In genomic region chr20:63163171-63163570, GRCh38 we compare ENCODE assay signal across 22 cellular contexts. TPM values are rescaled to one million over a fixed set of nuclear protein-coding genes. Genes with fewer than 3 reads are reported as not detected.
A peak's percentile ranks its signal among the peaks of the same experiment; 100 is the strongest.
DNase-seq lines count a peak whose midpoint lies in the region; ATAC-seq, FAIRE-seq and TF ChIP-seq lines count a peak whose summit lies in the region.
"Had no signal": no experiment of that assay in that cellular context is flagged by ENCODE, and none has a peak within 500 bp of the region (broad histone marks: within the 10 kb centered on the region; RNA-seq: fewer than 3 reads in every experiment).

No MANE protein-coding gene starts in this region.

- peaks cover 34% of the 10 kb centered on the region for H3K4me1 Mint-ChIP-seq in neural progenitor cell
- H3K4me1 Mint-ChIP-seq in osteocyte (ENCODE audit: unreplicated experiment) = no peaks in the 10 kb centered on the region
- H3K4me1 Mint-ChIP-seq: IgD-negative memory B cell had no signal

- no peaks in the 10 kb centered on the region for H3K27me3 ChIP-seq in right cardiac atrium (ENCODE audit: control insufficient read depth, insufficient read depth)
- H3K27me3 ChIP-seq in H1 (replicated peaks in 1 of 4; ENCODE audit: control insufficient read depth in 3 of 4, extremely low read depth in 1 of 4, insufficient read depth in 3 of 4, low read length in 3 of 4) = no peaks in the 10 kb centered on the region
- no peaks in the 10 kb centered on the region for H3K27me3 ChIP-seq in neural progenitor cell

- no peak for ATAC-seq in right cardiac atrium
- ATAC-seq in SK-N-SH treated with all-trans-retinoic acid at 6 μM for 48 hours = no peak
- ATAC-seq: Panc1 had no signal

- H3K4me3 Mint-ChIP-seq in neural progenitor cell = peak overlapping the region; percentile 17
- H3K4me3 Mint-ChIP-seq in osteocyte (ENCODE audit: unreplicated experiment) = no peak overlapping the region
- H3K4me3 Mint-ChIP-seq: CD4-positive, alpha-beta T cell; GM23338; IgD-negative memory B cell had no signal

- H3K9me3 ChIP-seq in right cardiac atrium (ENCODE audit: control insufficient read depth, low read length) = no peaks in the 10 kb centered on the region
- no peaks in the 10 kb centered on the region for H3K9me3 ChIP-seq in H1 (ENCODE audit: insufficient read depth in 2 of 2, low read depth in 1 of 2, low read length in 1 of 2)
- H3K9me3 ChIP-seq in neural progenitor cell (ENCODE audit: low read depth) = no peaks in the 10 kb centered on the region
- H3K9me3 ChIP-seq: HAP-1, SK-N-SH had no signal

- CTCF ChIA-PET in H1 (lab: Charles Lee; ENCODE audit: partially characterized antibody) = interaction anchor here (1.0 to 2.6 kb wide), 7 partner anchors 10 to 107 kb away, joined by 3 to 9 read pairs (median 3); no protein-coding TSS in a partner anchor

- no peak overlapping the region for H2BK120ac ChIP-seq in H1 (replicated peaks; ENCODE audit: low read depth, low read length)

- intact Hi-C loops in right cardiac atrium (cut with DNase I) (no loop called here), cardiac septum (cut with DNase I) (no loop called here)

- H3K4ac ChIP-seq in H1 (replicated peaks; ENCODE audit: insufficient read length, low read depth, low read length) = no peak overlapping the region

- H3K36me3 Mint-ChIP-seq in neural progenitor cell = no peaks in the 10 kb centered on the region
- no peaks in the 10 kb centered on the region for H3K36me3 Mint-ChIP-seq in osteocyte (ENCODE audit: unreplicated experiment)

- H3K27ac ChIP-seq in right cardiac atrium (ENCODE audit: low read length) (no peak overlapping the region), H1 (ENCODE audit: low read depth, low read length) (no peak overlapping the region), neural progenitor cell (no peak overlapping the region)
- H3K27ac ChIP-seq: KMS-11, RWPE1 had no signal

- H3K79me2 ChIP-seq in H1 (ENCODE audit: control insufficient read depth in 1 of 2, insufficient read depth in 2 of 2, low read length in 2 of 2) = no peaks in the 10 kb centered on the region
- no peaks in the 10 kb centered on the region for H3K79me2 ChIP-seq in neural progenitor cell (ENCODE audit: low read depth)

- H3K9me3 Mint-ChIP-seq in neural progenitor cell (no peaks in the 10 kb centered on the region), osteocyte (ENCODE audit: unreplicated experiment) (no peaks in the 10 kb centered on the region)
- H3K9me3 Mint-ChIP-seq: CD4-positive, alpha-beta T cell; IgD-negative memory B cell had no signal

- no peak overlapping the region for H3K4me2 ChIP-seq in H1 (ENCODE audit: insufficient read depth in 1 of 2, low read depth in 2 of 2, low read length in 2 of 2)
- H3K4me2 ChIP-seq in neural progenitor cell = no peak overlapping the region
- H3K4me2 ChIP-seq: GM23338, KMS-11, SK-N-SH had no signal

- FAIRE-seq in H1 (lab: Jason Lieb, UNC) = no peak
- FAIRE-seq: G401.6 had no signal

- no peak overlapping the region for H3K56ac ChIP-seq in H1 (replicated peaks; ENCODE audit: insufficient read length, low read depth, low read length)

- H3K27ac Mint-ChIP-seq in neural progenitor cell (peak overlapping the region; percentile 64), osteocyte (ENCODE audit: unreplicated experiment) (no peak overlapping the region)
- H3K27ac Mint-ChIP-seq: CD4-positive, alpha-beta T cell; GM23338; IgD-negative memory B cell had no signal

- peaks cover 14% of the 10 kb centered on the region for H3K27me3 Mint-ChIP-seq in neural progenitor cell (ENCODE audit: insufficient read depth, low read depth)
- H3K27me3 Mint-ChIP-seq in osteocyte (ENCODE audit: unreplicated experiment) = peaks cover 15% of the 10 kb centered on the region

- H4K20me1 ChIP-seq in H1 (replicated peaks in 1 of 2; ENCODE audit: control insufficient read depth in 1 of 2, insufficient read depth in 2 of 2, low read length in 2 of 2) (no peaks in the 10 kb centered on the region), neural progenitor cell (ENCODE audit: low read depth) (no peaks in the 10 kb centered on the region)

- no peak overlapping the region for H3K14ac ChIP-seq in H1 (ENCODE audit: insufficient read length)

- POLR2A ChIA-PET in H1 (lab: Charles Lee; ENCODE audit: partially characterized antibody) = interaction anchor here (0.5 kb wide), 1 partner anchor 151 kb away, joined by 3 read pairs; no protein-coding TSS in a partner anchor

- 0 out of 2 replicates have a peak overlapping the region, but pooled peaks have one; percentile 27 for H2BK12ac ChIP-seq in H1 (ENCODE audit: low read depth, low read length)

- no peak overlapping the region for H4K8ac ChIP-seq in H1 (ENCODE audit: extremely low read depth, insufficient read depth, low read length)

- H3K23me2 ChIP-seq in H1 (ENCODE audit: low read depth, low read length) = peaks cover 5% of the 10 kb centered on the region; the same call in 1 of the 2 replicates

- H4K5ac ChIP-seq in H1 (ENCODE audit: insufficient read length, low read depth, low read length) = no peak overlapping the region

- H3K79me1 ChIP-seq in H1 (ENCODE audit: low read depth, low read length) = no peaks in the 10 kb centered on the region

- WGBS in right cardiac atrium = 72% methylated on average over 6 of the region's 6 CpGs
- WGBS in H1 (ENCODE audit: extremely low coverage in 1 of 2, insufficient coverage in 1 of 2, insufficient read length in 1 of 2, insufficient replicate concordance in 2 of 2, low coverage in 1 of 2, low lambda C conversion rate in 2 of 2, missing lambda C conversion rate in 1 of 2), 2 experiments = 85% methylated on average over 6 of the region's 6 CpGs; no CpG with 5 or more reads in 1 of the 2 experiments

- no peak overlapping the region for H2AK5ac ChIP-seq in H1 (ENCODE audit: low read depth, low read length)

- no peak overlapping the region; the same call in 1 of the 2 replicates for H2BK5ac ChIP-seq in H1 (ENCODE audit: low read depth, low read length)

- H3K36me3 ChIP-seq in H1 (ENCODE audit: control insufficient read depth in 2 of 4, insufficient read depth in 4 of 4, low read length in 3 of 4) = no peaks in the 10 kb centered on the region
- no peaks in the 10 kb centered on the region for H3K36me3 ChIP-seq in neural progenitor cell
- H3K36me3 ChIP-seq: HAP-1 had no signal

- H2AFZ ChIP-seq in H1 (ENCODE audit: low read length) = no peak overlapping the region
- H2AFZ ChIP-seq in neural progenitor cell (replicated peaks) = no peak overlapping the region
- H2AFZ ChIP-seq: GM23338 had no signal

- H3K4me3 ChIP-seq in right cardiac atrium (ENCODE audit: low read length) = no peak overlapping the region
- H3K4me3 ChIP-seq in H1 (ENCODE audit: extremely low read depth in 1 of 4, insufficient read depth in 2 of 4, low read depth in 3 of 4, low read length in 4 of 4) = no peak overlapping the region
- no peak overlapping the region for H3K4me3 ChIP-seq in neural progenitor cell
- H3K4me3 ChIP-seq: GM23338, HAP-1 had no signal

- TF ChIP-seq RAD21 in H1 (IDR thresholded peaks at IDR 0.05 in 1 of 2, conservative IDR thresholded peaks at IDR 0.05 in 1 of 2; ENCODE audit: low read depth in 2 of 2, low read length in 2 of 2) = no peak

- no peak for TF ChIP-seq POLR2A in H1 (IDR thresholded peaks at IDR 0.05; ENCODE audit: control extremely low read depth in 1 of 2, low read depth in 2 of 2, low read length in 2 of 2)

- DNase-seq in right cardiac atrium = peak; percentile 1 to 18 (median 10)
- no peak for DNase-seq in cardiac septum (ENCODE audit: low spot score)
- DNase-seq in H1 (ENCODE audit: low read depth in 1 of 2, low spot score in 2 of 2) = no peak
- no peak for DNase-seq in neural progenitor cell (ENCODE audit: low spot score)
- no peak for DNase-seq in NCI-H1694 treated with DMSO at 0.1 percent for 48 hours (lab: John Stamatoyannopoulos, UW)
- DNase-seq in osteocyte (ENCODE audit: extremely low spot score, unreplicated experiment) = no peak
- DNase-seq: CD4-positive, alpha-beta T cell; NCI-H1092; NCI-H187; NCI-H2081 treated with DMSO at 0.1 percent for 48 hours; NCI-H2171; NCI-H226; NCI-H510A; SK-N-SH had no signal

- H2BK20ac ChIP-seq in H1 (ENCODE audit: low read length) = no peak overlapping the region

- no peak for TF ChIP-seq EP300 in H1 (IDR thresholded peaks at IDR 0.05; ENCODE audit: borderline replicate concordance in 1 of 2, low read depth in 2 of 2, low read length in 2 of 2)

- no peak overlapping the region for H4K91ac ChIP-seq in H1 (replicated peaks; ENCODE audit: insufficient read length, low read length)

- no peak overlapping the region for H3K18ac ChIP-seq in H1 (ENCODE audit: extremely low read depth, low read length)

- no peak overlapping the region for H3K23ac ChIP-seq in H1 (ENCODE audit: insufficient read length)

- H3K4me1 ChIP-seq in right cardiac atrium (ENCODE audit: control insufficient read depth, insufficient read depth, low read length) (no peaks in the 10 kb centered on the region), H1 (replicated peaks in 1 of 4; ENCODE audit: control insufficient read depth in 3 of 4, insufficient read depth in 4 of 4, low read length in 3 of 4) (peaks cover 0 to 9% (median 6%) of the 10 kb centered on the region in 4 experiments; a peak in 5 of 7 replicates), neural progenitor cell (peaks cover 9% of the 10 kb centered on the region)
- H3K4me1 ChIP-seq: HAP-1 had no signal

- no peak for TF ChIP-seq CTCF in H1 (IDR thresholded peaks at IDR 0.05; ENCODE audit: control extremely low read depth in 1 of 3, insufficient read depth in 1 of 3, low read depth in 1 of 3, low read length in 3 of 3)
- TF ChIP-seq CTCF in neural progenitor cell (IDR thresholded peaks at IDR 0.05) = no peak
- no peak for TF ChIP-seq CTCF in osteocyte (IDR thresholded peaks at IDR 0.05)

- peaks cover 2% of the 10 kb centered on the region for H3F3A ChIP-seq in neural progenitor cell (ENCODE audit: low read depth)

- H3K9ac ChIP-seq in H1 (replicated peaks in 1 of 4; ENCODE audit: extremely low read depth in 1 of 4, low read depth in 3 of 4, low read length in 3 of 4) (no peak overlapping the region), neural progenitor cell (no peak overlapping the region)
- H3K9ac ChIP-seq: KMS-11, SK-N-SH had no signal

- no peak overlapping the region for H2BK15ac ChIP-seq in H1 (ENCODE audit: low read length)

TF ChIP-seq in SK-N-SH treated with all-trans-retinoic acid at 6 μM for 48 hours, 23 proteins besides CTCF, POLR2A, EP300 and RAD21 (continues in another document):
- TF ChIP-seq ZNF565 (CRISPR knock-in tag; conservative IDR thresholded peaks at IDR 0.05; ENCODE audit: low read depth) (no peak), RARB (CRISPR knock-in tag; IDR thresholded peaks at IDR 0.05) (no peak)

RNA-seq across cellular contexts. Expression of gene YTHDF1, which starts 52.8 kb away (rescaled TPM):
- 10 to 100 TPM; 23.0 to 27.6 (median 25.2) TPM for total RNA-seq in right cardiac atrium
- polyA plus RNA-seq in right cardiac atrium = 15.3 TPM
- 23.1 TPM for total RNA-seq in cardiac septum
- 66.0 and 66.1 TPM in 2 replicates for total RNA-seq in H1 (2021; fragmentation: NEBNext Ultra II Directional; extraction: Animal tissue kit (Norgen Biotek cat#: 25700))
- polyA plus RNA-seq in H1 (2011; rRNA removed) = 32.8 and 38.3 TPM in 2 replicates
- 41.4 TPM for polyA plus RNA-seq in H1 (2011; cell fraction: cytosol; rRNA removed)
- 41.1 TPM for polyA plus RNA-seq in H1 (2011; cell fraction: nucleus; rRNA removed)
- polyA plus RNA-seq in H1 (2012, experiment 1 of 2) = 46.9 to 54.7 TPM (median 49.9 TPM) in 4 replicates
- polyA plus RNA-seq in H1 (2012, experiment 2 of 2) = 35.5 TPM
- 44.4 TPM for polyA plus RNA-seq in H1 (2013, experiment 1 of 2)
- polyA plus RNA-seq in H1 (2013, experiment 2 of 2) = 44.2 TPM
- 42.5 and 44.7 TPM in 2 replicates for polyA minus RNA-seq in H1 (2011; rRNA and poly(A)+ RNA removed)
- 40.8 TPM for polyA minus RNA-seq in H1 (2011; cell fraction: cytosol; rRNA and poly(A)+ RNA removed)
- polyA minus RNA-seq in H1 (2011; cell fraction: nucleus; rRNA and poly(A)+ RNA removed) = 22.0 TPM
- 26.8 and 28.1 TPM in 2 replicates for total RNA-seq in neural progenitor cell (ENCODE audit: low replicate concordance)
- 44.9 and 46.8 TPM in 2 replicates for total RNA-seq in osteocyte

Comparison
In these comparisons a context has a peak if more than half of its experiments do, and no peak if none do; other contexts are left out.
1. DNase-seq: peak in right cardiac atrium (3 of 3); none in cardiac septum (single experiment), H1 (0 of 2), neural progenitor cell (single experiment), NCI-H1694 treated with DMSO at 0.1 percent for 48 hours (single experiment) and osteocyte (single experiment).